7 cellular contexts compared by ENCODE assay signal in genomic region chrX:39613508-39613921, GRCh38.
A peak's percentile ranks its signal among the peaks of the same experiment; 100 is the strongest.
DNase-seq lines count a peak whose midpoint lies in the region; ATAC-seq and TF ChIP-seq lines count a peak whose summit lies in the region.

No MANE protein-coding gene starts in this region.

- H3K4me3 ChIP-seq in heart right ventricle (peak overlapping the region in 7 of 10 donors; percentile 12 to 41 (median 39)), gastrocnemius medialis (peak overlapping the region; percentile 21 to 32 (median 28))

- H3K36me3 ChIP-seq in heart right ventricle (no peaks in the 10 kb centered on the region), gastrocnemius medialis (no peaks in the 10 kb centered on the region)

- TF ChIP-seq POLR2A in gastrocnemius medialis (IDR thresholded peaks at IDR 0.05) = no peak

- ATAC-seq in heart right ventricle = peak; percentile 42 to 84 (median 70)
- ATAC-seq in gastrocnemius medialis = peak in 1 of 2 donors; percentile 44
- no peak for ATAC-seq in HG02938 (IDR thresholded peaks at IDR 0.05; ENCODE audit: unreplicated experiment)

- DNase-seq in GM13977 (ENCODE audit: low spot score) (peak; percentile 40), M059J (ENCODE audit: low read depth) (peak; percentile 51), heart right ventricle (peak; percentile 19 to 42), gastrocnemius medialis (peak in 1 of 2 donors; percentile 53), hepatic stellate cell (ENCODE audit: low spot score) (no peak)
- peak; percentile 9 for DNase-seq in activated CD4-positive, alpha-beta T cell treated with anti-CD3 and anti-CD28 coated beads, Interleukin-2, amount 50 U/mL, for 1 hour

- H3K27me3 ChIP-seq in heart right ventricle (peaks cover 0 to 51% (median 0%) of the 10 kb centered on the region in 7 donors), gastrocnemius medialis (no peaks in the 10 kb centered on the region)

- no peaks in the 10 kb centered on the region for H3K9me3 ChIP-seq in heart right ventricle
- no peaks in the 10 kb centered on the region for H3K9me3 ChIP-seq in gastrocnemius medialis

- in situ Hi-C loops in GM13977 (cut with MboI; ENCODE audit: low pct_unique_long_range_greater_than_20kb, low sequenced_read_pairs, unreplicated experiment) = no loop called here
- in situ Hi-C loops in gastrocnemius medialis (cut with MboI; ENCODE audit: low sequenced_read_pairs in 4 of 4) = no loop called here

- intact Hi-C loops in heart right ventricle (cut with DNase I) (no loop called here), gastrocnemius medialis (cut with DNase I; ENCODE audit: low total_unique reads) (no loop called here)

- TF ChIP-seq CTCF in GM13977 (IDR thresholded peaks at IDR 0.05; ENCODE audit: extremely low read depth, insufficient read depth, missing control alignments) (no peak), heart right ventricle (IDR thresholded peaks at IDR 0.05) (no peak), gastrocnemius medialis (IDR thresholded peaks at IDR 0.05 in 4 of 5, conservative IDR thresholded peaks at IDR 0.05 in 1 of 5) (no peak)

- 1% methylated on average over 24 to 29 of the region's 29 CpGs for WGBS in heart right ventricle, 2 donors

- H3K27ac ChIP-seq in heart right ventricle (no peak overlapping the region), gastrocnemius medialis (no peak overlapping the region)

- H3K4me1 ChIP-seq in heart right ventricle = peaks cover 0 to 12% (median 0%) of the 10 kb centered on the region in 9 donors
- H3K4me1 ChIP-seq in gastrocnemius medialis = peaks cover 0 to 11% of the 10 kb centered on the region in 2 donors
